Comparison of ENCODE assay signal across 2 cellular contexts in the genomic region with DNA sequence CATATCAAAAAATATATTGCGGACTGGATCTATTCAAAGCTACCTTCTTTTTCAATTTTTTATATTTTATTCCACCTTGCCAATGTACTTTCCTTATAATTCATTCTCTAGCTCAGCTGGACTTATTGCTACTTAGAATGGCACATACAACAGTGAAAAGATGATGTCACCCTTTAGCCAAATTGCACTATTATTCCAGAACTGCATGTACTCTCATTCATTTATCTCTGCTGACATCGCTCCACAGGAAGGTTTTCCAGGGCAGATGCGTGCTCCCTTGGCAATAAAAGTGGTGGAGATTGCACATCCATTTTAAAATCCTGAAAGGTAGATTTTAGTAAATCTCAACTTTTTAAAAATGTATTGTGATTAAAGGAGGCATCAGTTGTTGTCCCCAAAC.
TF ChIP-seq lines count a peak whose summit lies in the region.

No MANE protein-coding gene starts in this region.

TF ChIP-seq in A549, 52 proteins besides CTCF, POLR2A, EP300 and RAD21:
- no peak for TF ChIP-seq RNF2 (IDR thresholded peaks at IDR 0.05; ENCODE audit: borderline replicate concordance, low read depth)
- TF ChIP-seq MAFK (IDR thresholded peaks at IDR 0.05; ENCODE audit: partially characterized antibody): no peak
- no peak for TF ChIP-seq RARB (CRISPR knock-in tag; IDR thresholded peaks at IDR 0.05)
- TF ChIP-seq JUNB (IDR thresholded peaks at IDR 0.05): no peak
- no peak for TF ChIP-seq RFX5 (IDR thresholded peaks at IDR 0.05)
- TF ChIP-seq REST (IDR thresholded peaks at IDR 0.05): no peak
- no peak for TF ChIP-seq ZNF302 (CRISPR knock-in tag; IDR thresholded peaks at IDR 0.05)

TF ChIP-seq in IMR-90, 13 proteins besides CTCF, POLR2A, EP300 and RAD21:
- TF ChIP-seq MAZ (IDR thresholded peaks at IDR 0.05; ENCODE audit: borderline replicate concordance, low read depth, low read length): no peak
- TF ChIP-seq CHD1 (IDR thresholded peaks at IDR 0.05; ENCODE audit: low read depth, low read length): no peak
- no peak for TF ChIP-seq CEBPB (IDR thresholded peaks at IDR 0.05; ENCODE audit: low read depth, low read length)
- TF ChIP-seq, protein P1, sequence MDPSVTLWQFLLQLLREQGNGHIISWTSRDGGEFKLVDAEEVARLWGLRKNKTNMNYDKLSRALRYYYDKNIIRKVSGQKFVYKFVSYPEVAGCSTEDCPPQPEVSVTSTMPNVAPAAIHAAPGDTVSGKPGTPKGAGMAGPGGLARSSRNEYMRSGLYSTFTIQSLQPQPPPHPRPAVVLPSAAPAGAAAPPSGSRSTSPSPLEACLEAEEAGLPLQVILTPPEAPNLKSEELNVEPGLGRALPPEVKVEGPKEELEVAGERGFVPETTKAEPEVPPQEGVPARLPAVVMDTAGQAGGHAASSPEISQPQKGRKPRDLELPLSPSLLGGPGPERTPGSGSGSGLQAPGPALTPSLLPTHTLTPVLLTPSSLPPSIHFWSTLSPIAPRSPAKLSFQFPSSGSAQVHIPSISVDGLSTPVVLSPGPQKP (IDR thresholded peaks at IDR 0.05; ENCODE audit: borderline replicate concordance, low read depth, low read length): no peak
- TF ChIP-seq MAFK (IDR thresholded peaks at IDR 0.05; ENCODE audit: low read depth, low read length): no peak
- no peak for TF ChIP-seq RFX5 (IDR thresholded peaks at IDR 0.05; ENCODE audit: low read depth, low read length)
- no peak for TF ChIP-seq USF2 (IDR thresholded peaks at IDR 0.05; ENCODE audit: low read depth, low read length)
- TF ChIP-seq RCOR1 (IDR thresholded peaks at IDR 0.05; ENCODE audit: insufficient replicate concordance, low read length): no peak
- no peak for TF ChIP-seq SMC3 (IDR thresholded peaks at IDR 0.05; ENCODE audit: low read depth, low read length)
- TF ChIP-seq MXI1 (IDR thresholded peaks at IDR 0.05; ENCODE audit: borderline replicate concordance, low read depth, low read length): no peak
- no peak for TF ChIP-seq BHLHE40 (IDR thresholded peaks at IDR 0.05; ENCODE audit: low read depth, low read length)
- no peak for TF ChIP-seq FOS (IDR thresholded peaks at IDR 0.05; ENCODE audit: low read depth, low read length)
- no peak for TF ChIP-seq NFE2L2 (IDR thresholded peaks at IDR 0.05; ENCODE audit: low read depth, low read length)
TF ChIP-seq in IMR-90: peak in this region for 0.
